15 cellular contexts compared by ENCODE assay signal in genomic region chr5:5351288-5352089, GRCh38.
DNase-seq lines count a peak whose midpoint lies in the region; ATAC-seq and TF ChIP-seq lines count a peak whose summit lies in the region.
"Had no signal": no experiment of that assay in that cellular context is flagged by ENCODE, and none has a peak within 500 bp of the region (broad histone marks: within the 10 kb centered on the region; RNA-seq: fewer than 3 reads in every experiment).

No MANE protein-coding gene starts in this region.

- H3K36me3 Mint-ChIP-seq in naive thymus-derived CD8-positive, alpha-beta T cell = peaks cover 0 to 3% (median 2%) of the 10 kb centered on the region in 3 donors
- H3K36me3 Mint-ChIP-seq: activated naive CD4-positive, alpha-beta T cell treated with anti-CD3 and anti-CD28 coated beads, Interleukin-2, amount 50 U/mL, for 72 hours had no signal

- intact Hi-C loops in sigmoid colon (cut with DNase I) = no loop called here

- H3K36me3 ChIP-seq in SJSA1 (no peaks in the 10 kb centered on the region), sigmoid colon (no peaks in the 10 kb centered on the region)
- H3K36me3 ChIP-seq: tibial nerve had no signal

- peak overlapping the region; percentile 80 for H3K27ac ChIP-seq in SJSA1
- no peak overlapping the region for H3K27ac ChIP-seq in sigmoid colon
- H3K27ac ChIP-seq: parathyroid adenoma, tibial nerve had no signal

- no peaks in the 10 kb centered on the region for H3K9me3 ChIP-seq in SJSA1 (replicated peaks)
- no peaks in the 10 kb centered on the region for H3K9me3 ChIP-seq in sigmoid colon
- H3K9me3 ChIP-seq: tibial nerve had no signal

- H3K27me3 ChIP-seq in SJSA1 (replicated peaks) (no peaks in the 10 kb centered on the region), sigmoid colon (no peaks in the 10 kb centered on the region)
- H3K27me3 ChIP-seq: tibial nerve had no signal

- peaks cover 32% of the 10 kb centered on the region for H3K4me1 ChIP-seq in SJSA1 (replicated peaks)
- no peaks in the 10 kb centered on the region for H3K4me1 ChIP-seq in sigmoid colon
- H3K4me1 ChIP-seq: parathyroid adenoma, tibial nerve had no signal

- no peak overlapping the region for H3K4me3 Mint-ChIP-seq in naive thymus-derived CD8-positive, alpha-beta T cell

- H3K4me1 Mint-ChIP-seq in naive thymus-derived CD8-positive, alpha-beta T cell = peaks cover 5 to 16% (median 13%) of the 10 kb centered on the region in 4 donors

- TF ChIP-seq EP300 in sigmoid colon (IDR thresholded peaks at IDR 0.05) = no peak

- DNase-seq in A172 (ENCODE audit: low spot score) (peak; percentile 97), LoVo (ENCODE audit: low spot score) (peak; percentile 38), SJSA1 (ENCODE audit: low read depth in 1 of 2, low spot score in 2 of 2) (peak; percentile 96 to 97), glomerular visceral epithelial cell (ENCODE audit: extremely low spot score) (peak; percentile 66), sigmoid colon (no peak), NCI-H1930 (lab: John Stamatoyannopoulos, UW) (no peak)
- DNase-seq in naive thymus-derived CD8-positive, alpha-beta T cell = no peak
- DNase-seq: 8988T; activated CD4-positive, CD25-positive, alpha-beta regulatory T cell; COR-L47; NCI-H510A treated with DMSO at 0.1 percent for 48 hours had no signal

- peaks cover 0 to 8% (median 0%) of the 10 kb centered on the region in 5 donors for H3K27me3 Mint-ChIP-seq in naive thymus-derived CD8-positive, alpha-beta T cell

- WGBS in sigmoid colon, 2 donors = 74 to 80% methylated on average over 14 of the region's 14 CpGs

- no peak for TF ChIP-seq CTCF in sigmoid colon (IDR thresholded peaks at IDR 0.05)

- peaks cover 0 to 4% (median 0%) of the 10 kb centered on the region in 9 donors for H3K9me3 Mint-ChIP-seq in naive thymus-derived CD8-positive, alpha-beta T cell
- H3K9me3 Mint-ChIP-seq: activated naive CD4-positive, alpha-beta T cell treated with anti-CD3 and anti-CD28 coated beads, Interleukin-2, amount 50 U/mL, for 72 hours had no signal

- no peak for ATAC-seq in naive thymus-derived CD8-positive, alpha-beta T cell
- ATAC-seq in HG03280 (IDR thresholded peaks at IDR 0.05; ENCODE audit: unreplicated experiment) = no peak
- ATAC-seq: activated naive CD4-positive, alpha-beta T cell treated with anti-CD3 and anti-CD28 coated beads, Interleukin-2, amount 50 U/mL, for 72 hours had no signal

- POLR2A ChIA-PET in naive thymus-derived CD8-positive, alpha-beta T cell (lab: Charles Lee) = no interaction called here

- no peak for TF ChIP-seq POLR2A in sigmoid colon (IDR thresholded peaks at IDR 0.05)

- H3K27ac Mint-ChIP-seq in naive thymus-derived CD8-positive, alpha-beta T cell = no peak overlapping the region
- H3K27ac Mint-ChIP-seq: activated naive CD4-positive, alpha-beta T cell treated with anti-CD3 and anti-CD28 coated beads, Interleukin-2, amount 50 U/mL, for 72 hours had no signal

- no peak overlapping the region for H3K4me3 ChIP-seq in SJSA1
- H3K4me3 ChIP-seq in sigmoid colon = no peak overlapping the region
- H3K4me3 ChIP-seq: tibial nerve had no signal

Comparison
In these comparisons a context has a peak if more than half of its experiments do, and no peak if none do; other contexts are left out.
1. DNase-seq: peak in A172 (single experiment), LoVo (single experiment), SJSA1 (2 of 2) and glomerular visceral epithelial cell (single experiment); none in sigmoid colon (single experiment), NCI-H1930 (0 of 2) and naive thymus-derived CD8-positive, alpha-beta T cell (0 of 10).